ENCODE assay signal across 26 cellular contexts in the genomic region with DNA sequence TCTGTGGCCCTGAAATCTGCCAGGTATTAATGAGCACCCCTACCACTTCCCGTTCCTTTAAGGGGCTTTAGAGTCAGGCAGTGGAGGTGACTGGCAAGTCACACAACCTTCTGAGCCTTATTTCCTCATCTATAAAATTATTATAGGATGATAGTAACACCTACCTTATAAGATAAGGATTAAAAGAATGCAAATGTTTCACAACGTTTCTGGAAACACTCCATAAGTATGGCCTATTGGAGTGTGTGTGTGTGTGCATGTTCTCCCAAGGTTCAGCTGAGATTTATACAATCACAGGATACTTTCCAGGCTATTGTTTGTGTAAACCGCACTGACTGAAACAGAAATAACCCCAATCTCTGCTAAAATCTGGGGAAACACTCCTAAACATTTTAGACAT.
"Had no signal": no experiment of that assay in that cellular context is flagged by ENCODE, and none has a peak within 500 bp of the region (broad histone marks: within the 10 kb centered on the region; RNA-seq: fewer than 3 reads in every experiment).

No MANE protein-coding gene starts in this region.

- H3K36me3 ChIP-seq: gastrocnemius medialis, heart right ventricle, lower lobe of right lung, right lobe of liver, tibial artery had no signal

- H3K4me2 ChIP-seq: smooth muscle cell had no signal

- H3K4me3 ChIP-seq: coronary artery, gastrocnemius medialis, heart right ventricle, lower lobe of right lung, right lobe of liver, smooth muscle cell, testis, tibial artery had no signal

- H3K27me3 ChIP-seq: gastrocnemius medialis, heart right ventricle, right lobe of liver, testis, tibial artery had no signal

- H3K9me3 ChIP-seq: gastrocnemius medialis, heart right ventricle, lower lobe of right lung, right lobe of liver, testis, tibial artery had no signal

- H3K4me1 Mint-ChIP-seq: immature natural killer cell; naive B cell; neural crest cell; stimulated activated effector memory CD8-positive, alpha-beta T cell treated with anti-CD3 and anti-CD28 coated beads, Interleukin-12 subunit alpha, Interleukin-12 subunit beta, amount 100 ng/mL, for 72 hours had no signal

- H3K36me3 Mint-ChIP-seq: naive B cell; natural killer cell treated with Interleukin-12 subunit alpha and Interleukin-12 subunit beta and Interleukin-15 and Interleukin-18, amount 100 ng/mL, for 72 hours; stimulated activated effector memory CD8-positive, alpha-beta T cell treated with anti-CD3 and anti-CD28 coated beads, Interleukin-12 subunit alpha, Interleukin-12 subunit beta, amount 100 ng/mL, for 72 hours; type B pancreatic cell had no signal

- H3K27ac Mint-ChIP-seq: immature natural killer cell; naive B cell; natural killer cell treated with Interleukin-12 subunit alpha and Interleukin-12 subunit beta and Interleukin-15 and Interleukin-18, amount 100 ng/mL, for 72 hours; progenitor cell of endocrine pancreas; stimulated activated effector memory CD8-positive, alpha-beta T cell treated with anti-CD3 and anti-CD28 coated beads, Interleukin-12 subunit alpha, Interleukin-12 subunit beta, amount 100 ng/mL, for 72 hours; type B pancreatic cell had no signal

- H3K27me3 Mint-ChIP-seq: progenitor cell of endocrine pancreas, type B pancreatic cell had no signal

- H3K9ac ChIP-seq: parathyroid adenoma had no signal

- H2AFZ ChIP-seq: parathyroid adenoma had no signal

- H3K9me3 Mint-ChIP-seq: naive B cell; natural killer cell treated with Interleukin-12 subunit alpha and Interleukin-12 subunit beta and Interleukin-15 and Interleukin-18, amount 100 ng/mL, for 72 hours; neural crest cell; stimulated activated effector memory CD8-positive, alpha-beta T cell treated with anti-CD3 and anti-CD28 coated beads, Interleukin-12 subunit alpha, Interleukin-12 subunit beta, amount 100 ng/mL, for 72 hours; type B pancreatic cell had no signal

- ATAC-seq: gastrocnemius medialis; heart right ventricle; left ventricle myocardium superior; lower lobe of right lung; natural killer cell treated with Interleukin-12 subunit alpha and Interleukin-12 subunit beta and Interleukin-15 and Interleukin-18, amount 100 ng/mL, for 72 hours; right lobe of liver; stimulated activated naive CD8-positive, alpha-beta T cell treated with anti-CD3 and anti-CD28 coated beads, Interleukin-15, Interleukin-2, amounts not matched to agents 100 U/mL and 50 U/mL, for 24 hours had no signal

- H3K27ac ChIP-seq: coronary artery, gastrocnemius medialis, heart right ventricle, lower lobe of right lung, parathyroid adenoma, right lobe of liver, testis, tibial artery had no signal

- DNase-seq: dermis blood vessel endothelial cell; effector memory CD4-positive, alpha-beta T cell; foreskin fibroblast; gastrocnemius medialis; heart right ventricle; hippocampal formation; immature natural killer cell; kidney glomerular epithelial cell; left ventricle myocardium superior; lower lobe of right lung; naive B cell; right lobe of liver; stimulated activated CD4-positive, alpha-beta T cell treated with anti-CD3 and anti-CD28 coated beads, Interleukin-2, amount 100 ng/mL, for 24 hours; stimulated activated CD4-positive, alpha-beta T cell treated with anti-CD3 and anti-CD28 coated beads, Interleukin-4, amount 100 ng/mL, for 24 hours; stimulated activated naive CD8-positive, alpha-beta T cell treated with anti-CD3 and anti-CD28 coated beads, Interleukin-15, Interleukin-2, amounts not matched to agents 100 U/mL and 50 U/mL, for 24 hours; substantia nigra; testis; tibial artery had no signal

- H3K4me1 ChIP-seq: gastrocnemius medialis, lower lobe of right lung, right lobe of liver, testis, tibial artery had no signal

- H3K4me3 Mint-ChIP-seq: immature natural killer cell; naive B cell; natural killer cell treated with Interleukin-12 subunit alpha and Interleukin-12 subunit beta and Interleukin-15 and Interleukin-18, amount 100 ng/mL, for 72 hours; neural crest cell; stimulated activated effector memory CD8-positive, alpha-beta T cell treated with anti-CD3 and anti-CD28 coated beads, Interleukin-12 subunit alpha, Interleukin-12 subunit beta, amount 100 ng/mL, for 72 hours; type B pancreatic cell had no signal
